29 cellular contexts compared by ENCODE assay signal in the genomic region with DNA sequence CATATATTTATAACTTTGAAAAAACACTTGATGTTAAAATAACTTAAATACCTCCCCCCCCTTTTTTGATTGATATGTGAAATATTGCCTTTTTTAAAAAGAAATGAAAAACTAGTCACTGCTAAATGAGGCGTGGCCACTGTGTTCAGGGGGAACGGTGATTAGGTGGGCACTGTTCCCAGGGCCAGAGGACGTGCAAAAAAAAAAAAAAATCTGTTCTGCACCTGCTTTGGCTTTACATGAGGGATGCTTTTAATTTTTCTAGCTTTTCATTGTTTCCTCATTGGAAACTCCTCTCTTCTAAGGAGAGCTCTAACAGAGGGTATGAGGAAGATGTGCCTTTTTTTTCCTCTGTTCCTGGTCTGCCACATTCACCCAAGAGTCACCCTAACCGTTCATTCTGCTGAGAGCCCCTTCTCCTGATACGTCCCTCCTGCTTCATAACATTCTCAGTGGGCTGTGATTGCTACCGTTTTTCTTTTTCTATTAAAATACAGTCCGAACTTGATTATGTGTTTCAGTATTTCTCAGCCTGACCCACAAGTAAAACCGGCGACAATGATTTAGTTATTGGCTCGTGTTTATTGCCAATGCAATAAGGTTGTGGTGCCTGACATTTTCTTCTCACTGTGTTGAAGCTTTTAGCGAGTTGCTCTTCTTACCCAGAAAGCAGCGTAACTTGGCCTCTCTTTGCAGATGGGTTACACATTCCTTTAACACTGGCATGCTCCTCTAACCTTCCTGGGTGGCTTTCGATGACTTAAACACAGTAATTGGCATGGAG.
"Had no signal": no experiment of that assay in that cellular context is flagged by ENCODE, and none has a peak within 500 bp of the region (broad histone marks: within the 10 kb centered on the region; RNA-seq: fewer than 3 reads in every experiment).

No MANE protein-coding gene starts in this region.

- H3K4me1 ChIP-seq: gastroesophageal sphincter, right lobe of liver, uterus had no signal

- H3K27ac Mint-ChIP-seq: activated naive CD4-positive, alpha-beta T cell treated with anti-CD3 and anti-CD28 coated beads, Interleukin-2, amount 50 U/mL, for 72 hours; activated T-cell treated with anti-CD3 and anti-CD28 coated beads, Interleukin-2, amount 50 U/mL, for 72 hours; immature natural killer cell; mesothelial cell of epicardium; naive B cell; nephron progenitor cell; stimulated activated naive CD8-positive, alpha-beta T cell treated with anti-CD3 and anti-CD28 coated beads, Interleukin-15, Interleukin-2, amounts not matched to agents 100 ng/mL and 50 ng/mL, for 24 hours; T-helper 2 cell treated with Interferon-gamma antibody and Interleukin-4, amounts not matched to agents 5 μg/mL and 100 μg/mL, for 36 hours had no signal

- H3K4me3 ChIP-seq: dorsolateral prefrontal cortex, gastroesophageal sphincter, ovary, right lobe of liver, skin epidermis, thoracic aorta, uterus had no signal

- H3K4me3 Mint-ChIP-seq: activated T-cell treated with anti-CD3 and anti-CD28 coated beads, Interleukin-2, amount 50 U/mL, for 72 hours; central memory CD8-positive, alpha-beta T cell; immature natural killer cell; mesothelial cell of epicardium; naive B cell; nephron progenitor cell; stimulated activated naive CD8-positive, alpha-beta T cell treated with anti-CD3 and anti-CD28 coated beads, Interleukin-15, Interleukin-2, amounts not matched to agents 100 ng/mL and 50 ng/mL, for 24 hours; T-helper 2 cell treated with Interferon-gamma antibody and Interleukin-4, amounts not matched to agents 5 μg/mL and 100 μg/mL, for 36 hours had no signal

- H3K4me1 Mint-ChIP-seq: central memory CD8-positive, alpha-beta T cell; immature natural killer cell; mesothelial cell of epicardium; naive B cell had no signal

- H3K27ac ChIP-seq: gastroesophageal sphincter, ovary, right lobe of liver, skin epidermis, thoracic aorta, uterus had no signal

- H3K27me3 Mint-ChIP-seq: central memory CD8-positive, alpha-beta T cell; naive B cell; progenitor cell of endocrine pancreas; stimulated activated naive CD8-positive, alpha-beta T cell treated with anti-CD3 and anti-CD28 coated beads, Interleukin-15, Interleukin-2, amounts not matched to agents 100 ng/mL and 50 ng/mL, for 24 hours had no signal

- H3K36me3 Mint-ChIP-seq: activated naive CD4-positive, alpha-beta T cell treated with anti-CD3 and anti-CD28 coated beads, Interleukin-2, amount 50 U/mL, for 72 hours; immature natural killer cell; mesothelial cell of epicardium; naive B cell had no signal

- H3K9me3 ChIP-seq: gastroesophageal sphincter, ovary, right lobe of liver, thoracic aorta, uterus had no signal

- H3K9me3 Mint-ChIP-seq: central memory CD8-positive, alpha-beta T cell; mesothelial cell of epicardium; nephron progenitor cell; T-helper 2 cell treated with Interferon-gamma antibody and Interleukin-4, amounts not matched to agents 5 μg/mL and 100 μg/mL, for 36 hours had no signal

- H3K27me3 ChIP-seq: ovary, right lobe of liver, uterus had no signal

- DNase-seq: activated CD4-positive, alpha-beta T cell treated with anti-CD3 and anti-CD28 coated beads for 4 hours; activated CD4-positive, alpha-beta T cell treated with anti-CD3 and anti-CD28 coated beads, Interleukin-2, amount 50 U/mL, for 4 hours; activated naive CD4-positive, alpha-beta T cell; activated T-cell treated with anti-CD3 and anti-CD28 coated beads for 4 hours; activated T-cell treated with anti-CD3 and anti-CD28 coated beads, Interleukin-2, amount 50 U/mL, for 72 hours; dorsolateral prefrontal cortex; effector memory CD4-positive, alpha-beta T cell; erythroblast; hypothalamus; immature natural killer cell; kidney; left colon; naive B cell; nephron progenitor cell; ovary; right lobe of liver; stimulated activated CD4-positive, alpha-beta T cell treated with anti-CD3 and anti-CD28 coated beads, Interleukin-12 subunit alpha, Interleukin-12 subunit beta, amount 100 ng/mL, for 4 hours; stimulated activated CD4-positive, alpha-beta T cell treated with anti-CD3 and anti-CD28 coated beads, Interleukin-4, amount 100 ng/mL, for 1 hour; trophoblast cell; uterus had no signal

- H3K36me3 ChIP-seq: gastroesophageal sphincter, ovary, right lobe of liver, thoracic aorta, uterus had no signal
